ENCODE assay signal across 8 cellular contexts in the genomic region with DNA sequence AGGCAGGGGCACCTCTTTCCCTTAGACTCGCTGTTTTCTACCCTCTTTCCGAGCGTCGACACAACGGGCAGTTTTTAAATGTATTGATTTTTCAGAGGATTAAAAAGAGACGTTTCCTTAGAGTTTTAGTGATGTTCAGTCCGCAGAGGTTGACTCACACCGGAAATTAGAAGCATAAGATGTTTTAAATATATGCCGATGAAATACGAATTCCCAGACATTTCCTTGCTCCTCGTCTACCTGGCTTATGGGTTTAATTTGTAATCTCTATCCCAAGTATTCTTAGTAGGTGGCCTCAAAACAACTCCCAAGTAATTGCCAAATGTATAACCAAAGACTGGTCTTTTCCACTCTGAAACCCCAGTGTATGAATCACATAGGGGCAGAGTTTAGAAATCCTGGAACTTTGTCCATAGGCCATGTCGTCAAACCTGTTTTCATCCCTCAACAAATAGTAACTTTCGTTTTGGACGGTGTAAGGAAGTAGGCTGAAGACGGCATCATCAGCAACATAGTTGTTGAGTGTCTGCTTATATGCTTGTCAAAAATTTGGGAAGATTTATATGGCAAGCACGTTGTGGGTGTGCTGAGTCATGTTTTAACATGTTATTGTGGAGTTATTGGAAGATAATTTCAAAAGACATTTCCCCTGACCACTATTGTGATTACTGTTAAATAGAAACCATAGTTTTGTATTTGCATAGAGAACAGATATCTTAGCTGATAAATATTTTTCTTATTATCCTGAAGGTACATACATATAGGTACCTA. TPM values are rescaled to one million over a fixed set of nuclear protein-coding genes. Genes with fewer than 3 reads are reported as not detected.
A peak's percentile ranks its signal among the peaks of the same experiment; 100 is the strongest.
DNase-seq lines count a peak whose midpoint lies in the region; ATAC-seq and TF ChIP-seq lines count a peak whose summit lies in the region.

No MANE protein-coding gene starts in this region.

- DNase-seq in AG08396 (ENCODE audit: low spot score) (peak; percentile 72), GM13977 (ENCODE audit: low spot score) (peak; percentile 18), NCI-H1048 (lab: John Stamatoyannopoulos, UW) (peak; percentile 5), foreskin keratinocyte (peak; percentile 84 to 93), neural crest cell (ENCODE audit: low read depth, low spot score) (no peak), epidermal melanocyte (ENCODE audit: insufficient read length, low spot score) (no peak)
- no peak for DNase-seq in activated CD8-positive, alpha-beta T cell treated with anti-CD3 and anti-CD28 coated beads for 36 hours

- H3K27me3 Mint-ChIP-seq in activated CD8-positive, alpha-beta T cell treated with anti-CD3 and anti-CD28 coated beads for 36 hours: no peaks in the 10 kb centered on the region
- no peaks in the 10 kb centered on the region for H3K27me3 Mint-ChIP-seq in neural crest cell (ENCODE audit: low read depth)

- H3K4me3 Mint-ChIP-seq in activated CD8-positive, alpha-beta T cell treated with anti-CD3 and anti-CD28 coated beads for 36 hours: peak overlapping the region; percentile 93
- peak overlapping the region; percentile 92 for H3K4me3 Mint-ChIP-seq in neural crest cell

- CTCF ChIA-PET in activated CD8-positive, alpha-beta T cell treated with anti-CD3 and anti-CD28 coated beads for 36 hours (lab: Charles Lee): no interaction called here

- peak overlapping the region; percentile 90 for H3K27ac ChIP-seq in foreskin keratinocyte

- in situ Hi-C loops in GM13977 (cut with MboI; ENCODE audit: low pct_unique_long_range_greater_than_20kb, low sequenced_read_pairs, unreplicated experiment): no loop called here

- peak overlapping the region; percentile 93 for H3K27ac Mint-ChIP-seq in activated CD8-positive, alpha-beta T cell treated with anti-CD3 and anti-CD28 coated beads for 36 hours
- H3K27ac Mint-ChIP-seq in neural crest cell (ENCODE audit: unreplicated experiment): peak overlapping the region; percentile 91

- POLR2A ChIA-PET in activated CD8-positive, alpha-beta T cell treated with anti-CD3 and anti-CD28 coated beads for 36 hours (lab: Charles Lee): interaction anchor here (0.8 kb wide), 1 partner anchor 156 kb away, joined by 3 read pairs; no protein-coding TSS in a partner anchor

- intact Hi-C loops in activated CD8-positive, alpha-beta T cell treated with anti-CD3 and anti-CD28 coated beads for 36 hours (cut with micrococcal nuclease): no loop called here

- peaks cover 45% of the 10 kb centered on the region for H3K4me1 Mint-ChIP-seq in activated CD8-positive, alpha-beta T cell treated with anti-CD3 and anti-CD28 coated beads for 36 hours (ENCODE audit: low read depth)
- peaks cover 34% of the 10 kb centered on the region for H3K4me1 Mint-ChIP-seq in neural crest cell

- H3K4me1 ChIP-seq in foreskin keratinocyte: peaks cover 7% of the 10 kb centered on the region

- no peak for ATAC-seq in activated CD8-positive, alpha-beta T cell treated with anti-CD3 and anti-CD28 coated beads for 36 hours
- ATAC-seq in foreskin keratinocyte: peak; percentile 85
- ATAC-seq in GM21381 (IDR thresholded peaks at IDR 0.05; ENCODE audit: unreplicated experiment): no peak

- TF ChIP-seq CTCF in GM13977 (IDR thresholded peaks at IDR 0.05; ENCODE audit: extremely low read depth, insufficient read depth, missing control alignments) (no peak), foreskin keratinocyte (conservative IDR thresholded peaks at IDR 0.05) (no peak), neural crest cell (conservative IDR thresholded peaks at IDR 0.05) (peak; percentile 4)
- TF ChIP-seq CTCF in activated CD8-positive, alpha-beta T cell treated with anti-CD3 and anti-CD28 coated beads for 36 hours (IDR thresholded peaks at IDR 0.05): no peak

- peaks cover 33% of the 10 kb centered on the region for H3K36me3 Mint-ChIP-seq in activated CD8-positive, alpha-beta T cell treated with anti-CD3 and anti-CD28 coated beads for 36 hours (ENCODE audit: low read depth)
- peaks cover 2% of the 10 kb centered on the region for H3K36me3 Mint-ChIP-seq in neural crest cell (ENCODE audit: low read depth)

- H3K9me3 Mint-ChIP-seq in activated CD8-positive, alpha-beta T cell treated with anti-CD3 and anti-CD28 coated beads for 36 hours: no peaks in the 10 kb centered on the region
- no peaks in the 10 kb centered on the region for H3K9me3 Mint-ChIP-seq in neural crest cell

- H3K27me3 ChIP-seq in foreskin keratinocyte: no peaks in the 10 kb centered on the region

RNA-seq across cellular contexts. Expression of a gene that starts 0.8 kb away (rescaled TPM):
- 10 to 100 TPM; 14.0 to 15.5 TPM for total RNA-seq in activated CD8-positive, alpha-beta T cell treated with anti-CD3 and anti-CD28 coated beads for 36 hours
- 20.1 and 20.6 TPM in 2 replicates for total RNA-seq in foreskin keratinocyte
- 6.9 and 8.8 TPM in 2 replicates for polyA plus RNA-seq in foreskin keratinocyte
- total RNA-seq in neural crest cell: 16.4 and 19.2 TPM in 2 replicates

RNA-seq across cellular contexts. Expression of a gene that starts 48.6 kb away (rescaled TPM):
- 100 to 1,000 TPM; 163 to 180 TPM for total RNA-seq in activated CD8-positive, alpha-beta T cell treated with anti-CD3 and anti-CD28 coated beads for 36 hours
- total RNA-seq in foreskin keratinocyte (80.6 and 100 TPM in 2 replicates), neural crest cell (101 and 103 TPM in 2 replicates)
- polyA plus RNA-seq in foreskin keratinocyte: 24.1 and 25.0 TPM in 2 replicates

Comparison
In these comparisons a context has a peak if more than half of its experiments do, and no peak if none do; other contexts are left out.
1. DNase-seq: peak in AG08396 (single experiment), GM13977 (single experiment), NCI-H1048 (single experiment) and foreskin keratinocyte (2 of 2); none in activated CD8-positive, alpha-beta T cell treated with anti-CD3 and anti-CD28 coated beads for 36 hours (single experiment), neural crest cell (single experiment) and epidermal melanocyte (single experiment).